19 cellular contexts compared by ENCODE assay signal in the genomic region with DNA sequence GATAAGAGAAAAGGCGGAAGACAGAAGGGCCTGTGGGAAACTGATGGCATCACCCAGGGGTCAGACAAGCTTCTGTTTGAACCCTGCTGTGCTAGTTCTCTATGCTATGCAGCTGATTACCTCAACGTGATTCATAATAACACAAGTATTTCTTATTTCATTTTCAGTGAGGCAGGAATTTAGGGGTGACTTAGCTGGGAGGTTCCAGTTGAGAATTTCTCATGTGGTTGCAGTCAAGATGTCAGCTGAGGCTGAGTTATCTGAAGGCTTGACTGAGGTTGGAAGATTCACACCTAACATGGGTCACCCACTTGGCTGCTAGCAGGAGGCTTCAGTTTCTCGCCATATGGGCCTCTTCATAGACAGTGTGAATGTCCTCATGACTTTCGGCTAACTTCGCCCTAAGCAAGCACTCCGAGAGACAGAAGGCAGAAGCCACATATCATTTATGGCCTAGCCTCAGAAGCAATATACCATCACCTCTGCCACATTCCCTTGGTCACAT. TPM values are rescaled to one million over a fixed set of nuclear protein-coding genes. Genes with fewer than 3 reads are reported as not detected.
"Had no signal": no experiment of that assay in that cellular context is flagged by ENCODE, and none has a peak within 500 bp of the region (broad histone marks: within the 10 kb centered on the region; RNA-seq: fewer than 3 reads in every experiment).

No MANE protein-coding gene starts in this region.

- H3K4me3 ChIP-seq: breast epithelium, lower lobe of right lung, prostate gland, upper lobe of right lung had no signal

- H3K27ac Mint-ChIP-seq: activated CD4-positive, alpha-beta memory T cell treated with anti-CD3 and anti-CD28 coated beads, Interleukin-2, amount 10 ng/mL, durations not matched to agents 7 days and 5 days; activated naive CD4-positive, alpha-beta T cell treated with anti-CD3 and anti-CD28 coated beads for 36 hours; activated T-helper 1 cell treated with anti-CD3 and anti-CD28 coated beads, Interleukin-12 subunit alpha, Interleukin-12 subunit beta, Interleukin-2, Interleukin-4 antibody, amounts not matched to agents 30 ng/mL and 10 ng/mL and 1 ng/mL, durations not matched to agents 14 hours and 24 hours and 36 hours; stimulated activated naive CD8-positive, alpha-beta T cell treated with anti-CD3 and anti-CD28 coated beads, Interleukin-15, Interleukin-2, amounts not matched to agents 100 ng/mL and 50 ng/mL, for 24 hours had no signal

- H3K36me3 ChIP-seq: breast epithelium, lower lobe of right lung, prostate gland, upper lobe of right lung had no signal

- DNase-seq: activated CD4-positive, alpha-beta memory T cell treated with anti-CD3 and anti-CD28 coated beads, Interleukin-2, amount 10 ng/mL, durations not matched to agents 7 days and 5 days; activated CD4-positive, alpha-beta T cell treated with anti-CD3 and anti-CD28 coated beads for 1 hour; activated CD8-positive, alpha-beta memory T cell treated with anti-CD3 and anti-CD28 coated beads, Interleukin-2, amount 50 U/mL, for 48 hours; activated naive CD4-positive, alpha-beta T cell treated with anti-CD3 and anti-CD28 coated beads for 36 hours; amygdala; kidney glomerular epithelial cell; lower lobe of right lung; naive thymus-derived CD8-positive, alpha-beta T cell; nucleus accumbens; T1000; upper lobe of right lung had no signal

- H3K9me3 Mint-ChIP-seq: activated CD4-positive, alpha-beta memory T cell treated with anti-CD3 and anti-CD28 coated beads, Interleukin-2, amount 10 ng/mL, durations not matched to agents 7 days and 5 days; activated naive CD4-positive, alpha-beta T cell treated with anti-CD3 and anti-CD28 coated beads for 36 hours; activated T-helper 1 cell treated with anti-CD3 and anti-CD28 coated beads, Interleukin-12 subunit alpha, Interleukin-12 subunit beta, Interleukin-2, Interleukin-4 antibody, amounts not matched to agents 30 ng/mL and 10 ng/mL and 1 ng/mL, durations not matched to agents 14 hours and 24 hours and 36 hours; naive thymus-derived CD8-positive, alpha-beta T cell; stimulated activated naive CD8-positive, alpha-beta T cell treated with anti-CD3 and anti-CD28 coated beads, Interleukin-15, Interleukin-2, amounts not matched to agents 100 ng/mL and 50 ng/mL, for 24 hours had no signal

- H3K36me3 Mint-ChIP-seq: naive thymus-derived CD8-positive, alpha-beta T cell had no signal

- H3K9me3 ChIP-seq: breast epithelium, lower lobe of right lung, prostate gland, upper lobe of right lung had no signal

- H3K4me1 ChIP-seq: breast epithelium, prostate gland had no signal

- H3K27ac ChIP-seq: breast epithelium, lower lobe of right lung, prostate gland, upper lobe of right lung had no signal

- ATAC-seq: lower lobe of right lung; naive thymus-derived CD8-positive, alpha-beta T cell; sciatic nerve; upper lobe of right lung had no signal

- H3K27me3 ChIP-seq: breast epithelium had no signal

- H3K4me3 Mint-ChIP-seq: activated CD4-positive, alpha-beta memory T cell treated with anti-CD3 and anti-CD28 coated beads, Interleukin-2, amount 10 ng/mL, durations not matched to agents 7 days and 5 days; activated naive CD4-positive, alpha-beta T cell treated with anti-CD3 and anti-CD28 coated beads for 36 hours; activated T-helper 1 cell treated with anti-CD3 and anti-CD28 coated beads, Interleukin-12 subunit alpha, Interleukin-12 subunit beta, Interleukin-2, Interleukin-4 antibody, amounts not matched to agents 30 ng/mL and 10 ng/mL and 1 ng/mL, durations not matched to agents 14 hours and 24 hours and 36 hours; naive thymus-derived CD8-positive, alpha-beta T cell; stimulated activated naive CD8-positive, alpha-beta T cell treated with anti-CD3 and anti-CD28 coated beads, Interleukin-15, Interleukin-2, amounts not matched to agents 100 ng/mL and 50 ng/mL, for 24 hours had no signal

- FAIRE-seq: endothelial cell of umbilical vein had no signal

RNA-seq across cellular contexts. Expression of a gene that starts 57.2 kb away (rescaled TPM):
- total RNA-seq: activated CD4-positive, alpha-beta memory T cell treated with anti-CD3 and anti-CD28 coated beads, Interleukin-2, amount 10 ng/mL, durations not matched to agents 7 days and 5 days; activated T-helper 1 cell treated with anti-CD3 and anti-CD28 coated beads, Interleukin-12 subunit alpha, Interleukin-12 subunit beta, Interleukin-2, Interleukin-4 antibody, amounts not matched to agents 30 ng/mL and 10 ng/mL and 1 ng/mL, durations not matched to agents 14 hours and 24 hours and 36 hours; breast epithelium; endothelial cell of umbilical vein; mononuclear cell; naive thymus-derived CD8-positive, alpha-beta T cell; SK-MEL-5 had no signal
- polyA plus RNA-seq: endothelial cell of umbilical vein had no signal
